In the genomic region with DNA sequence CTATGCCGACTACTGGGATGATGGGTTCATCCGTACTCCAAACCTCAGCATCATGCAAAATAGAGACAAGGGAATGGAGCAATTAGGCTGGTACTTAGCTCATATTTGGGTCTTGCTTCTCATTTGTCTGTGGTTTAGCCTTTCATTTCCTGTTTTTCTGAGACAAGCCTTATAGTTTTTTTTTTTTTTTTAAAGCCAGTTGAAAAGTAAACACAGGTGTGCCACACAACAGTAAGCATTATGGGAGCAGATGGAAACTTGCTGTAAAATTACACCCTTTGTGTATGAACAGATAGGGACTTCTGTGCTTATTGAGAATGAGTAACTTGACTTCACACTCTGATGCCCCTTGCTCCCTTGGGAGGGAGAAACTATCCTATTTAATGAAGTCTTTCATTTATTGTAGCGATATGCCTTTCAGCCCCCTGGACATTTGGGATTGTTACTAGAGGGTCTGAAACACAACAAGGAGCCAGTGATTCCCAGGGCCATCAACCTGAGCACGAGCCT, we compare ENCODE assay signal across 9 cellular contexts. TPM values are rescaled to one million over a fixed set of nuclear protein-coding genes. Genes with fewer than 3 reads are reported as not detected.
DNase-seq lines count a peak whose midpoint lies in the region; ATAC-seq, FAIRE-seq and TF ChIP-seq lines count a peak whose summit lies in the region.
"Had no signal": no experiment of that assay in that cellular context is flagged by ENCODE, and none has a peak within 500 bp of the region (broad histone marks: within the 10 kb centered on the region; RNA-seq: fewer than 3 reads in every experiment).

No MANE protein-coding gene starts in this region.

- no peak for TF ChIP-seq POLR2A in GM18505 (IDR thresholded peaks at IDR 0.05; ENCODE audit: borderline replicate concordance, extremely low read depth, insufficient read depth, insufficient read length)

- DNase-seq in NCI-H1105 (lab: John Stamatoyannopoulos, UW): peak; percentile 67
- DNase-seq in activated effector memory CD4-positive, alpha-beta T cell treated with Interleukin-2 at 50 U/mL for 16 hours: no peak
- no peak for DNase-seq in stimulated activated CD4-positive, alpha-beta T cell treated with anti-CD3 and anti-CD28 coated beads, Interleukin-4, amount 100 ng/mL, for 24 hours
- no peak for DNase-seq in stimulated activated CD4-positive, alpha-beta T cell treated with anti-CD3 and anti-CD28 coated beads, Interleukin-4, amount 100 ng/mL, for 4 hours
- DNase-seq in A172 (ENCODE audit: low spot score): no peak

- ATAC-seq in GM18505 (IDR thresholded peaks at IDR 0.05; ENCODE audit: unreplicated experiment) (peak; percentile 65), HG02623 (IDR thresholded peaks at IDR 0.05; ENCODE audit: unreplicated experiment) (peak; percentile 68)

- FAIRE-seq in colon (lab: Jason Lieb, UNC): peak; percentile 68

RNA-seq across cellular contexts. Expression of gene RASSF6, which starts 13.7 kb away (rescaled TPM):
- total RNA-seq in A172 (2014; rRNA removed; shearing (Covaris generic)): 0.02 and 0.31 TPM in 2 replicates
- total RNA-seq: myocyte had no signal
